In genomic region chr16:67667817-67668494, GRCh38 we compare ENCODE assay signal across 8 cellular contexts. TPM values are rescaled to one million over a fixed set of nuclear protein-coding genes. Genes with fewer than 3 reads are reported as not detected.
DNase-seq lines count a peak whose midpoint lies in the region; ATAC-seq and TF ChIP-seq lines count a peak whose summit lies in the region.

No MANE protein-coding gene starts in this region.

- ATAC-seq in heart right ventricle = peak; percentile 83 to 91 (median 88)

- no peaks in the 10 kb centered on the region for H3K27me3 ChIP-seq in MM.1S (replicated peaks; ENCODE audit: insufficient read depth, low read length)
- no peaks in the 10 kb centered on the region for H3K27me3 ChIP-seq in SU-DHL-6 (ENCODE audit: low read length)
- no peaks in the 10 kb centered on the region for H3K27me3 ChIP-seq in adipocyte (replicated peaks; ENCODE audit: control insufficient read depth, insufficient read depth, low read length)
- no peaks in the 10 kb centered on the region for H3K27me3 ChIP-seq in heart right ventricle
- H3K27me3 ChIP-seq in rectal smooth muscle tissue (ENCODE audit: control insufficient read depth, insufficient read depth, low read length) = no peaks in the 10 kb centered on the region
- H3K27me3 ChIP-seq in vagina = no peaks in the 10 kb centered on the region

- TF ChIP-seq POLR2A in vagina (IDR thresholded peaks at IDR 0.05) = no peak

- 25 to 28% methylated on average over 18 of the region's 18 CpGs for WGBS in heart right ventricle, 2 donors

- H3K27ac ChIP-seq in MM.1S (ENCODE audit: low read length) (peak overlapping the region; percentile 52; the same call in 1 of the 2 replicates), SU-DHL-6 (ENCODE audit: low read depth, low read length) (no peak overlapping the region; the same call in 1 of the 2 replicates), heart right ventricle (peak overlapping the region; percentile 81 to 98 (median 94)), rectal smooth muscle tissue (ENCODE audit: low read depth, low read length) (peak overlapping the region; percentile 91), vagina (peak overlapping the region; percentile 90)

- peak; percentile 86 for DNase-seq in G401 (ENCODE audit: low spot score)
- peak; percentile 90 for DNase-seq in H4 (ENCODE audit: low spot score)
- DNase-seq in MM.1S = peak; percentile 96
- peak; percentile 96 for DNase-seq in adipocyte (ENCODE audit: low read depth)
- DNase-seq in heart right ventricle = peak; percentile 82 to 86
- DNase-seq in vagina (ENCODE audit: extremely low spot score in 2 of 2) = no peak

- H2AFZ ChIP-seq in MM.1S (ENCODE audit: low read length) (peak overlapping the region; percentile 99), SU-DHL-6 (ENCODE audit: low read depth, low read length, severe bottlenecking) (no peak overlapping the region)

- H3K9ac ChIP-seq in MM.1S (ENCODE audit: low read length) (peak overlapping the region; percentile 82; the same call in 1 of the 2 replicates), SU-DHL-6 (ENCODE audit: low read length) (no peak overlapping the region), adipocyte (ENCODE audit: low read length) (peak overlapping the region; percentile 91), rectal smooth muscle tissue (ENCODE audit: low read length) (no peak overlapping the region)

- TF ChIP-seq CTCF in MM.1S (IDR thresholded peaks at IDR 0.05; ENCODE audit: low read length) = peak; percentile 92
- peak; percentile 61 for TF ChIP-seq CTCF in SU-DHL-6 (IDR thresholded peaks at IDR 0.05; ENCODE audit: insufficient read depth, low read length, poor library complexity, severe bottlenecking)
- peak; percentile 67 to 93 (median 84) for TF ChIP-seq CTCF in heart right ventricle (IDR thresholded peaks at IDR 0.05)
- TF ChIP-seq CTCF in vagina (IDR thresholded peaks at IDR 0.05) = peak; percentile 32 to 86 (median 64)

- in situ Hi-C loops in G401 (cut with HindIII; ENCODE audit: low sequenced_read_pairs) = no loop called here

- H3F3A ChIP-seq in MM.1S (ENCODE audit: insufficient read depth, low read length) (peaks cover 11% of the 10 kb centered on the region), SU-DHL-6 (ENCODE audit: insufficient read depth) (peaks cover 3% of the 10 kb centered on the region; the same call in 1 of the 2 replicates)

- H3K4me2 ChIP-seq in MM.1S (ENCODE audit: low read depth, low read length) (peak overlapping the region; percentile 98), SU-DHL-6 (ENCODE audit: low read depth, low read length, poor library complexity, severe bottlenecking) (peak overlapping the region; percentile 4)

- H3K36me3 ChIP-seq in MM.1S (replicated peaks; ENCODE audit: insufficient read depth, low read length) = no peaks in the 10 kb centered on the region
- no peaks in the 10 kb centered on the region for H3K36me3 ChIP-seq in SU-DHL-6 (ENCODE audit: low read length)
- H3K36me3 ChIP-seq in adipocyte (ENCODE audit: control insufficient read depth, insufficient read depth, low read length, severe bottlenecking) = no peaks in the 10 kb centered on the region
- peaks cover 0 to 20% (median 0%) of the 10 kb centered on the region in 9 donors for H3K36me3 ChIP-seq in heart right ventricle
- H3K36me3 ChIP-seq in rectal smooth muscle tissue (ENCODE audit: control insufficient read depth, insufficient read depth, low read length) = no peaks in the 10 kb centered on the region
- no peaks in the 10 kb centered on the region for H3K36me3 ChIP-seq in vagina

- peaks cover 21% of the 10 kb centered on the region for H3K4me1 ChIP-seq in MM.1S (ENCODE audit: low read length)
- peaks cover 26% of the 10 kb centered on the region for H3K4me1 ChIP-seq in adipocyte (ENCODE audit: control insufficient read depth, insufficient read depth, low read length)
- peaks cover 10 to 46% (median 32%) of the 10 kb centered on the region in 9 donors for H3K4me1 ChIP-seq in heart right ventricle
- peaks cover 19% of the 10 kb centered on the region for H3K4me1 ChIP-seq in rectal smooth muscle tissue (ENCODE audit: control insufficient read depth, insufficient read depth, low read length)
- peaks cover 40% of the 10 kb centered on the region for H3K4me1 ChIP-seq in vagina

- H3K9me3 ChIP-seq in MM.1S (replicated peaks; ENCODE audit: insufficient read depth, low read length) = no peaks in the 10 kb centered on the region
- no peaks in the 10 kb centered on the region for H3K9me3 ChIP-seq in SU-DHL-6 (ENCODE audit: insufficient read depth, low read length)
- H3K9me3 ChIP-seq in adipocyte (ENCODE audit: control insufficient read depth, low read length) = no peaks in the 10 kb centered on the region
- H3K9me3 ChIP-seq in heart right ventricle = no peaks in the 10 kb centered on the region
- H3K9me3 ChIP-seq in vagina = no peaks in the 10 kb centered on the region

- peaks cover 12% of the 10 kb centered on the region; the same call in 1 of the 2 replicates for H3K79me2 ChIP-seq in MM.1S (ENCODE audit: low read length)
- no peaks in the 10 kb centered on the region for H3K79me2 ChIP-seq in SU-DHL-6 (ENCODE audit: insufficient read depth, low read length)

- intact Hi-C loops in heart right ventricle (cut with DNase I) (loop anchor here in 8 of 10 donors (1.0 to 10.0 kb wide), 7 partner anchors 105 to 173 kb away; partner anchors contain the start of genes CTCF (in 3 of the 8), RANBP10 (in 1 of the 8) and TSNAXIP1 (in 1 of the 8)), vagina (cut with DNase I) (loop anchor here (2.0 kb wide), 2 partner anchors 105 to 147 kb away; partner anchors contain the start of gene CTCF)

- H3K9me2 ChIP-seq in MM.1S (replicated peaks; ENCODE audit: insufficient read depth, low read length) (no peaks in the 10 kb centered on the region), SU-DHL-6 (replicated peaks; ENCODE audit: insufficient read depth, low read length) (no peaks in the 10 kb centered on the region)

- H3K4me3 ChIP-seq in MM.1S (ENCODE audit: low read length) = peak overlapping the region; percentile 89
- H3K4me3 ChIP-seq in SU-DHL-6 (ENCODE audit: insufficient read depth, low read length, poor library complexity, severe bottlenecking) = no peak overlapping the region
- H3K4me3 ChIP-seq in adipocyte (ENCODE audit: low read length) = peak overlapping the region; percentile 80
- peak overlapping the region in 9 of 10 donors; percentile 58 to 92 (median 87) for H3K4me3 ChIP-seq in heart right ventricle
- peak overlapping the region; percentile 79 for H3K4me3 ChIP-seq in rectal smooth muscle tissue (ENCODE audit: low read length)
- H3K4me3 ChIP-seq in vagina = peak overlapping the region; percentile 67 to 78

- H4K20me1 ChIP-seq in MM.1S (ENCODE audit: insufficient read depth, low read length) = no peaks in the 10 kb centered on the region
- H4K20me1 ChIP-seq in SU-DHL-6 (ENCODE audit: low read depth, low read length) = no peaks in the 10 kb centered on the region

RNA-seq across cellular contexts. Expression of gene C16orf86, which starts 1.3 kb away (rescaled TPM):
- not detected in 2 replicates for total RNA-seq in G401 (2014; rRNA removed; shearing (Covaris generic))
- total RNA-seq in H4 (2014; rRNA removed; shearing (Covaris generic)) = not detected in 2 replicates
- total RNA-seq in heart right ventricle = 1 to 10 TPM; 2.8 to 5.6 (median 4.3) TPM
- 1 to 10 TPM; 2.6 to 3.7 TPM for polyA plus RNA-seq in heart right ventricle
- total RNA-seq in vagina = 10.3 TPM

RNA-seq across cellular contexts. Expression of gene ENKD1, which starts 1.4 kb away (rescaled TPM):
- total RNA-seq in G401 (2014; rRNA removed; shearing (Covaris generic)) = 2.1 and 5.6 TPM in 2 replicates
- 5.6 and 6.6 TPM in 2 replicates for total RNA-seq in H4 (2014; rRNA removed; shearing (Covaris generic))
- total RNA-seq in heart right ventricle (10 to 100 TPM in 1 of 10 donors, 1 to 10 TPM in 9; 3.6 to 12.7 (median 8.4) TPM), vagina (14.7 TPM)
- 10 to 100 TPM; 24.5 to 30.9 TPM for polyA plus RNA-seq in heart right ventricle

RNA-seq across cellular contexts. Expression of gene PARD6A, which starts 7.2 kb away (rescaled TPM):
- total RNA-seq in G401 (2014; rRNA removed; shearing (Covaris generic)) = 6.6 and 13.5 TPM in 2 replicates
- not detected in 2 replicates for total RNA-seq in H4 (2014; rRNA removed; shearing (Covaris generic))
- total RNA-seq in heart right ventricle (1 to 10 TPM; 1.7 to 5.9 (median 2.2) TPM), vagina (1.2 TPM)
- polyA plus RNA-seq in heart right ventricle = 1 to 10 TPM; 2.7 to 5.8 TPM

RNA-seq across cellular contexts. Expression of gene ACD, which starts 7.9 kb away (rescaled TPM):
- 27.1 and 33.2 TPM in 2 replicates for total RNA-seq in G401 (2014; rRNA removed; shearing (Covaris generic))
- 29.1 and 45.6 TPM in 2 replicates for total RNA-seq in H4 (2014; rRNA removed; shearing (Covaris generic))
- total RNA-seq in heart right ventricle = 10 to 100 TPM in 1 of 10 donors, 1 to 10 TPM in 9; 6.9 to 11.3 (median 8.6) TPM
- 10 to 100 TPM in 1 of 2 donors, 1 to 10 TPM in 1; 7.7 to 15.0 TPM for polyA plus RNA-seq in heart right ventricle
- 38.8 TPM for total RNA-seq in vagina

RNA-seq across cellular contexts. Expression of gene CARMIL2, which starts 23.0 kb away (rescaled TPM):
- total RNA-seq in G401 (2014; rRNA removed; shearing (Covaris generic)) = 4.1 and 10.7 TPM in 2 replicates
- total RNA-seq in H4 (2014; rRNA removed; shearing (Covaris generic)) = 0.17 and 0.18 TPM in 2 replicates
- total RNA-seq in heart right ventricle = 1 to 10 TPM in 3 of 10 donors, under 1 TPM in 6, not detected in 1; 0.27 to 2.7 (median 0.60) TPM
- polyA plus RNA-seq in heart right ventricle = 1 to 10 TPM in 1 of 2 donors, under 1 TPM in 1; 0.16 to 1.2 TPM
- 5.6 TPM for total RNA-seq in vagina

Comparison
In these comparisons a context has a peak if more than half of its experiments do, and no peak if none do; other contexts are left out.
1. DNase-seq: peak in G401 (single experiment), H4 (single experiment), MM.1S (single experiment), adipocyte (single experiment) and heart right ventricle (2 of 2); none in vagina (0 of 2).
2. H3K9ac ChIP-seq: peak in MM.1S (single experiment) and adipocyte (single experiment); none in SU-DHL-6 (single experiment) and rectal smooth muscle tissue (single experiment).
3. Peak in every context shown above with its lines, with median percentiles within 50 percentile points of each other: CTCF ChIP-seq.